9 cellular contexts compared by ENCODE assay signal in genomic region chr2:48414980-48415764, GRCh38. TPM values are rescaled to one million over a fixed set of nuclear protein-coding genes. Genes with fewer than 3 reads are reported as not detected.
A peak's percentile ranks its signal among the peaks of the same experiment; 100 is the strongest.
DNase-seq lines count a peak whose midpoint lies in the region; ATAC-seq and TF ChIP-seq lines count a peak whose summit lies in the region.
"Had no signal": no experiment of that assay in that cellular context is flagged by ENCODE, and none has a peak within 500 bp of the region (broad histone marks: within the 10 kb centered on the region; RNA-seq: fewer than 3 reads in every experiment).

No MANE protein-coding gene starts in this region.

- TF ChIP-seq CTCF in colonic mucosa (IDR thresholded peaks at IDR 0.05): no peak

- no peaks in the 10 kb centered on the region for H3K9me3 Mint-ChIP-seq in T-helper 1 cell treated with Interleukin-12 subunit alpha and Interleukin-12 subunit beta and Interleukin-4 antibody, amounts not matched to agents 30 μg/mL and 1 μg/mL, for 36 hours
- peaks cover 0 to 6% of the 10 kb centered on the region in 2 donors for H3K9me3 Mint-ChIP-seq in stimulated activated naive CD8-positive, alpha-beta T cell treated with anti-CD3 and anti-CD28 coated beads, Interleukin-15, amount 100 ng/mL, for 72 hours
- no peaks in the 10 kb centered on the region for H3K9me3 Mint-ChIP-seq in effector memory CD8-positive, alpha-beta T cell

- H3K36me3 Mint-ChIP-seq in T-helper 1 cell treated with Interleukin-12 subunit alpha and Interleukin-12 subunit beta and Interleukin-4 antibody, amounts not matched to agents 30 μg/mL and 1 μg/mL, for 36 hours (ENCODE audit: low read depth): peaks cover 1% of the 10 kb centered on the region
- H3K36me3 Mint-ChIP-seq in effector memory CD8-positive, alpha-beta T cell (ENCODE audit: insufficient read depth): no peaks in the 10 kb centered on the region

- peak; percentile 27 for DNase-seq in NCI-H2107 treated with DMSO at 0.1 percent for 48 hours (lab: John Stamatoyannopoulos, UW; ENCODE audit: unreplicated experiment)
- DNase-seq in NCI-H2107 (lab: John Stamatoyannopoulos, UW): no peak
- DNase-seq in left cardiac atrium: peak; percentile 33
- DNase-seq in stimulated activated naive CD8-positive, alpha-beta T cell treated with anti-CD3 and anti-CD28 coated beads, Interleukin-15, amount 100 ng/mL, for 72 hours: no peak
- no peak for DNase-seq in effector memory CD8-positive, alpha-beta T cell
- no peak for DNase-seq in colonic mucosa
- no peak for DNase-seq in activated gamma-delta T cell (lab: John Stamatoyannopoulos, UW)

- H3K4me3 ChIP-seq in colonic mucosa: no peak overlapping the region
- H3K4me3 ChIP-seq: thoracic aorta had no signal

- no peaks in the 10 kb centered on the region for H3K27me3 ChIP-seq in colonic mucosa

- H3K4me1 ChIP-seq in colonic mucosa: no peaks in the 10 kb centered on the region

- H3K27ac Mint-ChIP-seq in T-helper 1 cell treated with Interleukin-12 subunit alpha and Interleukin-12 subunit beta and Interleukin-4 antibody, amounts not matched to agents 30 μg/mL and 1 μg/mL, for 36 hours: peak overlapping the region; percentile 76
- H3K27ac Mint-ChIP-seq in stimulated activated naive CD8-positive, alpha-beta T cell treated with anti-CD3 and anti-CD28 coated beads, Interleukin-15, amount 100 ng/mL, for 72 hours: peak overlapping the region; percentile 22 to 65
- no peak overlapping the region for H3K27ac Mint-ChIP-seq in effector memory CD8-positive, alpha-beta T cell

- H3K27me3 Mint-ChIP-seq in T-helper 1 cell treated with Interleukin-12 subunit alpha and Interleukin-12 subunit beta and Interleukin-4 antibody, amounts not matched to agents 30 μg/mL and 1 μg/mL, for 36 hours (ENCODE audit: low read depth): no peaks in the 10 kb centered on the region
- H3K27me3 Mint-ChIP-seq in stimulated activated naive CD8-positive, alpha-beta T cell treated with anti-CD3 and anti-CD28 coated beads, Interleukin-15, amount 100 ng/mL, for 72 hours: no peaks in the 10 kb centered on the region
- peaks cover 5 to 7% of the 10 kb centered on the region in 2 donors for H3K27me3 Mint-ChIP-seq in effector memory CD8-positive, alpha-beta T cell

- H3K9me3 ChIP-seq in colonic mucosa: no peaks in the 10 kb centered on the region
- H3K9me3 ChIP-seq: thoracic aorta had no signal

- H3K27ac ChIP-seq in colonic mucosa: no peak overlapping the region
- H3K27ac ChIP-seq: thoracic aorta had no signal

- H3K9ac ChIP-seq in colonic mucosa (ENCODE audit: low read depth in 2 of 2, low read length in 2 of 2): no peak overlapping the region

- intact Hi-C loops in left cardiac atrium (cut with DNase I) (loop anchor here in 1 of 2 donors (5.0 kb wide), 1 partner anchor 508 kb away; the partner anchor contains the start of gene FBXO11), colonic mucosa (cut with DNase I) (no loop called here)

- H3K4me1 Mint-ChIP-seq in T-helper 1 cell treated with Interleukin-12 subunit alpha and Interleukin-12 subunit beta and Interleukin-4 antibody, amounts not matched to agents 30 μg/mL and 1 μg/mL, for 36 hours (ENCODE audit: low read depth): peaks cover 33% of the 10 kb centered on the region
- peaks cover 45% of the 10 kb centered on the region for H3K4me1 Mint-ChIP-seq in stimulated activated naive CD8-positive, alpha-beta T cell treated with anti-CD3 and anti-CD28 coated beads, Interleukin-15, amount 100 ng/mL, for 72 hours
- H3K4me1 Mint-ChIP-seq in effector memory CD8-positive, alpha-beta T cell (ENCODE audit: low read depth in 2 of 2): peaks cover 17% of the 10 kb centered on the region in 2 donors

- H3K36me3 ChIP-seq in colonic mucosa: no peaks in the 10 kb centered on the region
- H3K36me3 ChIP-seq: thoracic aorta had no signal

- peak; percentile 49 to 62 for ATAC-seq in left cardiac atrium
- peak; percentile 24 for ATAC-seq in stimulated activated naive CD8-positive, alpha-beta T cell treated with anti-CD3 and anti-CD28 coated beads, Interleukin-15, amount 100 ng/mL, for 72 hours
- no peak for ATAC-seq in effector memory CD8-positive, alpha-beta T cell (replicated peaks)

- H3K4me3 Mint-ChIP-seq in T-helper 1 cell treated with Interleukin-12 subunit alpha and Interleukin-12 subunit beta and Interleukin-4 antibody, amounts not matched to agents 30 μg/mL and 1 μg/mL, for 36 hours: peak overlapping the region; percentile 43
- H3K4me3 Mint-ChIP-seq in stimulated activated naive CD8-positive, alpha-beta T cell treated with anti-CD3 and anti-CD28 coated beads, Interleukin-15, amount 100 ng/mL, for 72 hours: peak overlapping the region; percentile 23 to 61
- no peak overlapping the region for H3K4me3 Mint-ChIP-seq in effector memory CD8-positive, alpha-beta T cell

RNA-seq across cellular contexts. Expression of gene PPP1R21, which starts 25.4 kb away (rescaled TPM):
- total RNA-seq in left cardiac atrium: 10 to 100 TPM; 11.5 to 17.1 TPM
- 10 to 100 TPM; 13.9 to 21.5 TPM for total RNA-seq in colonic mucosa

Comparison
In these comparisons a context has a peak if more than half of its experiments do, and no peak if none do; other contexts are left out.
1. DNase-seq: peak in NCI-H2107 treated with DMSO at 0.1 percent for 48 hours (single experiment) and left cardiac atrium (single experiment); none in NCI-H2107 (single experiment), stimulated activated naive CD8-positive, alpha-beta T cell treated with anti-CD3 and anti-CD28 coated beads, Interleukin-15, amount 100 ng/mL, for 72 hours (0 of 2), effector memory CD8-positive, alpha-beta T cell (0 of 3), colonic mucosa (single experiment) and activated gamma-delta T cell (single experiment).
2. H3K27ac Mint-ChIP-seq: peak in T-helper 1 cell treated with Interleukin-12 subunit alpha and Interleukin-12 subunit beta and Interleukin-4 antibody, amounts not matched to agents 30 μg/mL and 1 μg/mL, for 36 hours (single experiment) and stimulated activated naive CD8-positive, alpha-beta T cell treated with anti-CD3 and anti-CD28 coated beads, Interleukin-15, amount 100 ng/mL, for 72 hours (2 of 2); none in effector memory CD8-positive, alpha-beta T cell (0 of 2).
3. H3K4me3 Mint-ChIP-seq: peak in T-helper 1 cell treated with Interleukin-12 subunit alpha and Interleukin-12 subunit beta and Interleukin-4 antibody, amounts not matched to agents 30 μg/mL and 1 μg/mL, for 36 hours (single experiment) and stimulated activated naive CD8-positive, alpha-beta T cell treated with anti-CD3 and anti-CD28 coated beads, Interleukin-15, amount 100 ng/mL, for 72 hours (2 of 2); none in effector memory CD8-positive, alpha-beta T cell (0 of 2).